ENCODE assay signal across 8 cellular contexts in the genomic region with DNA sequence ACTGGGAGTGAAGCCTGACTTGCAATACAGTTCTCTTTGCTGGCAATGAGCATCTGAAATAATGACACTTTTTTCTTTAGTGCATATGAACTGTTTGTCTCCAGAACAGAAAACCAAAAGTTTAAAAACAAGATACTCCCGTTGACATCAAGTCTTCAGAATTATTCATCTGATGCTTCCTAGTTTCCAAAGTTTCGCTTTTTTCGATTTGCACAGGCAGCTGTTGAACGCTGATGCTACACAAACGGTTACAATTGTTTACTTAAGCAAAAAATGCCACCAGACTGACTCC. TPM values are rescaled to one million over a fixed set of nuclear protein-coding genes. Genes with fewer than 3 reads are reported as not detected.
DNase-seq lines count a peak whose midpoint lies in the region; ATAC-seq and TF ChIP-seq lines count a peak whose summit lies in the region.

No MANE protein-coding gene starts in this region.

- BruUV-seq in HCT116 (replicated peaks; lab: Mats Ljungman, UMichigan) = no TSS peak

- H3K4me3 Mint-ChIP-seq in activated CD8-positive, alpha-beta T cell treated with anti-CD3 and anti-CD28 coated beads, Interleukin-2, amount 10 ng/mL, durations not matched to agents 7 days and 5 days = peak overlapping the region; percentile 97

- POLR2A ChIA-PET in HCT116 (lab: Charles Lee) = no interaction called here
- POLR2A ChIA-PET in activated CD8-positive, alpha-beta T cell treated with anti-CD3 and anti-CD28 coated beads, Interleukin-2, amount 10 ng/mL, durations not matched to agents 7 days and 5 days (lab: Charles Lee) = interaction anchor here (1.0 to 1.1 kb wide), 2 partner anchors 38 to 47 kb away, joined by 3 to 5 read pairs; no protein-coding TSS in a partner anchor

- peaks cover 41% of the 10 kb centered on the region for H3K79me2 ChIP-seq in HCT116 (ENCODE audit: insufficient read depth, low read length)

- no peak for DNase-seq in HCT116 (ENCODE audit: low read depth, low spot score)
- DNase-seq in activated CD8-positive, alpha-beta T cell treated with anti-CD3 and anti-CD28 coated beads, Interleukin-2, amount 10 ng/mL, durations not matched to agents 7 days and 5 days = no peak
- no peak for DNase-seq in SKM-1 (lab: John Stamatoyannopoulos, UW; ENCODE audit: unreplicated experiment)
- DNase-seq in GM20000 (ENCODE audit: low spot score) = no peak
- DNase-seq in stimulated activated CD4-positive, alpha-beta T cell treated with anti-CD3 and anti-CD28 coated beads, Interleukin-1b, Interleukin-23, amount 100 ng/mL, for 48 hours = no peak

- H3K9me3 ChIP-seq in HCT116 (ENCODE audit: control insufficient read depth in 1 of 2, insufficient read depth in 1 of 2, low read depth in 1 of 2, low read length in 2 of 2) = no peaks in the 10 kb centered on the region

- no peaks in the 10 kb centered on the region for H3K9me2 ChIP-seq in HCT116 (ENCODE audit: insufficient read depth)

- TF ChIP-seq CTCF in HCT116 (IDR thresholded peaks at IDR 0.05 in 2 of 3, conservative IDR thresholded peaks at IDR 0.05 in 1 of 3; ENCODE audit: borderline replicate concordance in 1 of 3, insufficient read depth in 1 of 3, low read depth in 2 of 3, low read length in 2 of 3) = no peak
- no peak for TF ChIP-seq CTCF in GM20000 (IDR thresholded peaks at IDR 0.05; ENCODE audit: extremely low read depth, missing control alignments)

- intact Hi-C loops in HCT116 (cut with micrococcal nuclease) = loop anchor here (10.0 kb wide), 1 partner anchor 482 kb away; no protein-coding TSS in a partner anchor

- H3K4me2 ChIP-seq in HCT116 (ENCODE audit: low read length) = peak overlapping the region; percentile 86

- H3K4me1 ChIP-seq in HCT116 (ENCODE audit: control insufficient read depth in 1 of 2, insufficient read depth in 2 of 2, low read length in 2 of 2) = peaks cover 2 to 27% of the 10 kb centered on the region in 2 experiments; a peak in 3 of 4 replicates

- peak overlapping the region; percentile 85 for H3K9ac ChIP-seq in HCT116 (ENCODE audit: low read length)

- H3K27me3 Mint-ChIP-seq in activated CD8-positive, alpha-beta T cell treated with anti-CD3 and anti-CD28 coated beads, Interleukin-2, amount 10 ng/mL, durations not matched to agents 7 days and 5 days (ENCODE audit: low read depth) = no peaks in the 10 kb centered on the region

- H3K36me3 ChIP-seq in HCT116 (ENCODE audit: control insufficient read depth in 1 of 2, insufficient read depth in 2 of 2, low read length in 2 of 2) = peaks cover 6 to 10% of the 10 kb centered on the region in 2 experiments; a peak in 2 of 4 replicates

- H3K9me3 Mint-ChIP-seq in activated CD8-positive, alpha-beta T cell treated with anti-CD3 and anti-CD28 coated beads, Interleukin-2, amount 10 ng/mL, durations not matched to agents 7 days and 5 days (ENCODE audit: insufficient read depth) = no peaks in the 10 kb centered on the region

- ATAC-seq in HCT116 = no peak
- no peak for ATAC-seq in activated CD8-positive, alpha-beta T cell treated with anti-CD3 and anti-CD28 coated beads, Interleukin-2, amount 10 ng/mL, durations not matched to agents 7 days and 5 days
- ATAC-seq in HG03565 (IDR thresholded peaks at IDR 0.05; ENCODE audit: unreplicated experiment) = no peak

- H3K27me3 ChIP-seq in HCT116 (ENCODE audit: insufficient read depth, low read length) = no peaks in the 10 kb centered on the region

- no peak for TF ChIP-seq POLR2A in HCT116 (IDR thresholded peaks at IDR 0.05; ENCODE audit: borderline replicate concordance, extremely low read depth, insufficient read depth, insufficient read length)

- peaks cover 18% of the 10 kb centered on the region for H3K36me3 Mint-ChIP-seq in activated CD8-positive, alpha-beta T cell treated with anti-CD3 and anti-CD28 coated beads, Interleukin-2, amount 10 ng/mL, durations not matched to agents 7 days and 5 days (ENCODE audit: low read depth)

- no peaks in the 10 kb centered on the region for H4K20me1 ChIP-seq in HCT116 (ENCODE audit: insufficient read depth)

- 0 out of 2 replicates have a peak, but pooled peaks have one; percentile 9 for TF ChIP-seq RAD21 in HCT116 (IDR thresholded peaks at IDR 0.05; ENCODE audit: low read depth)

- H3K27ac Mint-ChIP-seq in activated CD8-positive, alpha-beta T cell treated with anti-CD3 and anti-CD28 coated beads, Interleukin-2, amount 10 ng/mL, durations not matched to agents 7 days and 5 days = peak overlapping the region; percentile 98

- peak overlapping the region; percentile 75 to 80 for H3K4me3 ChIP-seq in HCT116 (replicated peaks in 1 of 2; ENCODE audit: low read depth in 1 of 2, low read length in 2 of 2)
- H3K4me3 ChIP-seq in iPS-11a (ENCODE audit: low read depth, low read length) = peak overlapping the region; percentile 91
- H3K4me3 ChIP-seq in skin epidermis = peak overlapping the region; percentile 56 to 86 (median 74)

- RAD21 ChIA-PET in HCT116 (lab: Charles Lee; ENCODE audit: low non-redundant PET in 1 of 2, low total read pairs in 2 of 2, uncharacterized antibody in 2 of 2, unreplicated experiment in 2 of 2) = no interaction called here

- CTCF ChIA-PET in HCT116 (lab: Charles Lee) = no interaction called here
- CTCF ChIA-PET in activated CD8-positive, alpha-beta T cell treated with anti-CD3 and anti-CD28 coated beads, Interleukin-2, amount 10 ng/mL, durations not matched to agents 7 days and 5 days (lab: Charles Lee) = interaction anchor here (6.3 kb wide), 1 partner anchor 268 kb away, joined by 148 read pairs; no protein-coding TSS in a partner anchor

- peak overlapping the region; percentile 62 for H3K27ac ChIP-seq in HCT116 (ENCODE audit: low read depth, low read length)
- peak overlapping the region; percentile 67 to 100 (median 99) for H3K27ac ChIP-seq in skin epidermis

- H2AFZ ChIP-seq in HCT116 (ENCODE audit: low read depth, low read length, poor library complexity, severe bottlenecking) = peak overlapping the region; percentile 74

- H3K4me1 Mint-ChIP-seq in activated CD8-positive, alpha-beta T cell treated with anti-CD3 and anti-CD28 coated beads, Interleukin-2, amount 10 ng/mL, durations not matched to agents 7 days and 5 days (ENCODE audit: low read depth) = peaks cover 37% of the 10 kb centered on the region

TF ChIP-seq in HCT116, 20 proteins besides CTCF, POLR2A, EP300 and RAD21:
- TF ChIP-seq JUND (IDR thresholded peaks at IDR 0.05) = peak; percentile 18; the same call in 1 of the 2 replicates
- TF ChIP-seq, protein P1, sequence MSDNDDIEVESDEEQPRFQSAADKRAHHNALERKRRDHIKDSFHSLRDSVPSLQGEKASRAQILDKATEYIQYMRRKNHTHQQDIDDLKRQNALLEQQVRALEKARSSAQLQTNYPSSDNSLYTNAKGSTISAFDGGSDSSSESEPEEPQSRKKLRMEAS (IDR thresholded peaks at IDR 0.05) = no peak

RNA-seq across cellular contexts. Expression of a gene that starts 0.6 kb away (rescaled TPM):
- 32.6 TPM for total RNA-seq in HCT116 (2021; ENCODE audit: unreplicated experiment)
- polyA plus RNA-seq in HCT116 (2012) = 17.2 and 21.4 TPM in 2 replicates
- total RNA-seq in activated CD8-positive, alpha-beta T cell treated with anti-CD3 and anti-CD28 coated beads, Interleukin-2, amount 10 ng/mL, durations not matched to agents 7 days and 5 days = 10 to 100 TPM; 28.3 to 30.4 TPM

RNA-seq across cellular contexts. Expression of a gene that starts 29.1 kb away (rescaled TPM):
- total RNA-seq in HCT116 (2021; ENCODE audit: unreplicated experiment) = 4.7 TPM
- 1.3 and 1.5 TPM in 2 replicates for polyA plus RNA-seq in HCT116 (2012)
- 10 to 100 TPM; 12.9 to 14.5 TPM for total RNA-seq in activated CD8-positive, alpha-beta T cell treated with anti-CD3 and anti-CD28 coated beads, Interleukin-2, amount 10 ng/mL, durations not matched to agents 7 days and 5 days
